In genomic region chr19:30053558-30053957, GRCh38 we compare ENCODE assay signal across 1 cellular context.
TF ChIP-seq lines count a peak whose summit lies in the region.

No MANE protein-coding gene starts in this region.

TF ChIP-seq in H1, 55 proteins besides CTCF, POLR2A, EP300 and RAD21:
- TF ChIP-seq GTF2F1 (IDR thresholded peaks at IDR 0.05; ENCODE audit: borderline replicate concordance, low read depth, low read length) = no peak
- no peak for TF ChIP-seq CBX5 (IDR thresholded peaks at IDR 0.05; ENCODE audit: low read depth, low read length)
- no peak for TF ChIP-seq BACH1 (IDR thresholded peaks at IDR 0.05; ENCODE audit: low read length)
- no peak for TF ChIP-seq KDM5A (IDR thresholded peaks at IDR 0.05; ENCODE audit: low read length)
- no peak for TF ChIP-seq SP1 (IDR thresholded peaks at IDR 0.05; ENCODE audit: low read depth, low read length)
- TF ChIP-seq MAX (IDR thresholded peaks at IDR 0.05) = no peak
- no peak for TF ChIP-seq POU5F1 (IDR thresholded peaks at IDR 0.05; ENCODE audit: low read depth, low read length)
- TF ChIP-seq SIN3A (conservative IDR thresholded peaks at IDR 0.05 in 1 of 2, IDR thresholded peaks at IDR 0.05 in 1 of 2; ENCODE audit: low read depth in 1 of 2, low read length in 2 of 2) = no peak
- TF ChIP-seq RBBP5 (IDR thresholded peaks at IDR 0.05; ENCODE audit: borderline replicate concordance, low read depth, low read length) = no peak
- TF ChIP-seq JUND (IDR thresholded peaks at IDR 0.05; ENCODE audit: low read length) = no peak
- TF ChIP-seq BRCA1 (IDR thresholded peaks at IDR 0.05; ENCODE audit: low read depth, low read length) = no peak
- no peak for TF ChIP-seq NRF1 (IDR thresholded peaks at IDR 0.05; ENCODE audit: low read depth, low read length)
- TF ChIP-seq KDM1A (IDR thresholded peaks at IDR 0.05; ENCODE audit: borderline replicate concordance, low read length) = no peak
- TF ChIP-seq RNF2 (IDR thresholded peaks at IDR 0.05; ENCODE audit: borderline replicate concordance, low read depth, low read length, missing control alignments, poor library complexity, severe bottlenecking) = no peak
